Comparison of ENCODE assay signal across 18 cellular contexts in genomic region chr5:109370343-109370742, GRCh38. TPM values are rescaled to one million over a fixed set of nuclear protein-coding genes. Genes with fewer than 3 reads are reported as not detected.
DNase-seq lines count a peak whose midpoint lies in the region; ATAC-seq and TF ChIP-seq lines count a peak whose summit lies in the region.
"Had no signal": no experiment of that assay in that cellular context is flagged by ENCODE, and none has a peak within 500 bp of the region (broad histone marks: within the 10 kb centered on the region; RNA-seq: fewer than 3 reads in every experiment).

No MANE protein-coding gene starts in this region.

- H3K4me1 Mint-ChIP-seq in activated naive CD8-positive, alpha-beta T cell (ENCODE audit: low read depth), result peaks cover 52% of the 10 kb centered on the region
- peaks cover 20% of the 10 kb centered on the region for H3K4me1 Mint-ChIP-seq in activated naive CD8-positive, alpha-beta T cell treated with anti-CD3 and anti-CD28 coated beads for 36 hours
- H3K4me1 Mint-ChIP-seq in effector memory CD8-positive, alpha-beta T cell (ENCODE audit: low read depth in 2 of 2), result peaks cover 14 to 54% of the 10 kb centered on the region in 2 donors

- H3K27ac Mint-ChIP-seq in activated naive CD8-positive, alpha-beta T cell, result peak overlapping the region; percentile 28
- no peak overlapping the region for H3K27ac Mint-ChIP-seq in activated naive CD8-positive, alpha-beta T cell treated with anti-CD3 and anti-CD28 coated beads for 36 hours
- H3K27ac Mint-ChIP-seq in effector memory CD8-positive, alpha-beta T cell, result peak overlapping the region; percentile 23 to 42
- H3K27ac Mint-ChIP-seq: B cell; CD4-positive, alpha-beta T cell; CD8-positive, alpha-beta T cell had no signal

- peaks cover 10% of the 10 kb centered on the region; the same call in 1 of the 2 replicates for H3K9me3 ChIP-seq in OCI-LY7 (ENCODE audit: low read length)
- H3K9me3 ChIP-seq: Caco-2 had no signal

- H3K4me3 Mint-ChIP-seq in activated naive CD8-positive, alpha-beta T cell, result no peak overlapping the region
- no peak overlapping the region for H3K4me3 Mint-ChIP-seq in activated naive CD8-positive, alpha-beta T cell treated with anti-CD3 and anti-CD28 coated beads for 36 hours
- H3K4me3 Mint-ChIP-seq in effector memory CD8-positive, alpha-beta T cell, result no peak overlapping the region
- H3K4me3 Mint-ChIP-seq: B cell; CD4-positive, alpha-beta T cell; CD8-positive, alpha-beta T cell had no signal

- H3K9me2 ChIP-seq in OCI-LY7 (ENCODE audit: insufficient read depth, low read length), result no peaks in the 10 kb centered on the region

- no peak overlapping the region for H3K4me2 ChIP-seq in OCI-LY7 (ENCODE audit: low read length)
- H3K4me2 ChIP-seq: A549; BLaER1 treated with 17β-estradiol and CSF1 and Interleukin-3, amounts not matched to agents 10 nM and 100 nM had no signal

- peaks cover 62% of the 10 kb centered on the region for H3K36me3 ChIP-seq in OCI-LY7 (ENCODE audit: insufficient read depth, low read length)

- intact Hi-C loops in left colon (cut with DNase I, micrococcal nuclease) (no loop called here), OCI-LY7 (cut with micrococcal nuclease; ENCODE audit: unreplicated experiment) (no loop called here)

- POLR2A ChIA-PET in OCI-LY7 (lab: Charles Lee), result interaction anchor here (0.6 to 1.4 kb wide), 5 partner anchors 10 to 42 kb away, joined by 3 to 6 read pairs (median 3); no protein-coding TSS in a partner anchor

- H3K79me2 ChIP-seq in OCI-LY7 (ENCODE audit: insufficient read depth, low read depth, low read length), result peaks cover 8% of the 10 kb centered on the region; the same call in 1 of the 2 replicates

- no peaks in the 10 kb centered on the region for H3K4me1 ChIP-seq in OCI-LY7 (ENCODE audit: insufficient read depth, low read length, poor library complexity, severe bottlenecking)
- H3K4me1 ChIP-seq: A549; BLaER1 treated with 17β-estradiol and CSF1 and Interleukin-3, amounts not matched to agents 10 nM and 100 nM; Caco-2 had no signal

- H3K27ac ChIP-seq in OCI-LY7 (ENCODE audit: low read depth, low read length, poor library complexity, severe bottlenecking), result no peak overlapping the region
- H3K27ac ChIP-seq: 22Rv1; A549; BLaER1 treated with 17β-estradiol and CSF1 and Interleukin-3, amounts not matched to agents 10 nM and 100 nM; C4-2B had no signal

- DNase-seq in activated naive CD8-positive, alpha-beta T cell treated with anti-CD3 and anti-CD28 coated beads for 36 hours, result no peak
- no peak for DNase-seq in effector memory CD8-positive, alpha-beta T cell
- DNase-seq in left colon (no peak), OCI-LY7 (ENCODE audit: low spot score) (no peak), NCI-H1417 treated with DMSO at 0.1 percent for 48 hours (lab: John Stamatoyannopoulos, UW) (no peak)
- DNase-seq: AML-193; Caco-2; Calu3; CD4-positive, alpha-beta T cell; CD8-positive, alpha-beta T cell; DMS79; GF-D8 had no signal

- no peak for TF ChIP-seq CTCF in OCI-LY7 (conservative IDR thresholded peaks at IDR 0.05; ENCODE audit: low read length)

- H3K36me3 Mint-ChIP-seq in activated naive CD8-positive, alpha-beta T cell, result peaks cover 34% of the 10 kb centered on the region
- peaks cover 46% of the 10 kb centered on the region for H3K36me3 Mint-ChIP-seq in activated naive CD8-positive, alpha-beta T cell treated with anti-CD3 and anti-CD28 coated beads for 36 hours
- peaks cover 40% of the 10 kb centered on the region for H3K36me3 Mint-ChIP-seq in effector memory CD8-positive, alpha-beta T cell (ENCODE audit: insufficient read depth)

- BruUV-seq in OCI-LY7 (replicated peaks; lab: Mats Ljungman, UMichigan), result no TSS peak

- ATAC-seq in effector memory CD8-positive, alpha-beta T cell (replicated peaks), result no peak
- peak; percentile 68 for ATAC-seq in left colon
- ATAC-seq: A549; CD8-positive, alpha-beta T cell had no signal

- H3K27me3 Mint-ChIP-seq in activated naive CD8-positive, alpha-beta T cell, result no peaks in the 10 kb centered on the region
- no peaks in the 10 kb centered on the region for H3K27me3 Mint-ChIP-seq in activated naive CD8-positive, alpha-beta T cell treated with anti-CD3 and anti-CD28 coated beads for 36 hours
- H3K27me3 Mint-ChIP-seq in effector memory CD8-positive, alpha-beta T cell, result no peaks in the 10 kb centered on the region
- H3K27me3 Mint-ChIP-seq: B cell; CD4-positive, alpha-beta T cell had no signal

- no peak overlapping the region for H3K4me3 ChIP-seq in OCI-LY7 (ENCODE audit: low read depth, low read length, poor library complexity, severe bottlenecking)
- H3K4me3 ChIP-seq: A549; BLaER1 treated with 17β-estradiol and CSF1 and Interleukin-3, amounts not matched to agents 10 nM and 100 nM had no signal

- no peak overlapping the region for H2AFZ ChIP-seq in OCI-LY7 (ENCODE audit: low read length)

- H4K20me1 ChIP-seq in OCI-LY7 (ENCODE audit: insufficient read depth, low read length), result no peaks in the 10 kb centered on the region

- CTCF ChIA-PET in OCI-LY7 (lab: Charles Lee; ENCODE audit: unreplicated experiment), result no interaction called here

- H3K9me3 Mint-ChIP-seq in activated naive CD8-positive, alpha-beta T cell (ENCODE audit: low read depth), result peaks cover 10% of the 10 kb centered on the region
- peaks cover 8% of the 10 kb centered on the region for H3K9me3 Mint-ChIP-seq in activated naive CD8-positive, alpha-beta T cell treated with anti-CD3 and anti-CD28 coated beads for 36 hours
- H3K9me3 Mint-ChIP-seq in effector memory CD8-positive, alpha-beta T cell, result no peaks in the 10 kb centered on the region

RNA-seq across cellular contexts. Expression of gene PJA2, which starts 39.4 kb away (rescaled TPM):
- total RNA-seq in activated naive CD8-positive, alpha-beta T cell treated with anti-CD3 and anti-CD28 coated beads for 36 hours, result 10 to 100 TPM; 55.4 to 55.6 TPM
- total RNA-seq in left colon, result 10 to 100 TPM; 68.6 to 93.5 TPM
- total RNA-seq in OCI-LY7 (2014; rRNA removed; shearing (Covaris generic)), result 41.3 and 47.9 TPM in 2 replicates
- total RNA-seq in OCI-LY7 (2022), result 69.7 and 79.8 TPM in 2 replicates
